1 cellular context compared by ENCODE assay signal in genomic region chr11:36398261-36398953, GRCh38.
TF ChIP-seq lines count a peak whose summit lies in the region.

No MANE protein-coding gene starts in this region.

TF ChIP-seq in IMR-90, 13 proteins besides CTCF, POLR2A, EP300 and RAD21 (continued from another document):
- TF ChIP-seq FOS (IDR thresholded peaks at IDR 0.05; ENCODE audit: low read depth, low read length) = no peak
- no peak for TF ChIP-seq NFE2L2 (IDR thresholded peaks at IDR 0.05; ENCODE audit: low read depth, low read length)
- no peak for TF ChIP-seq CHD1 (IDR thresholded peaks at IDR 0.05; ENCODE audit: low read depth, low read length)
- TF ChIP-seq BHLHE40 (IDR thresholded peaks at IDR 0.05; ENCODE audit: low read depth, low read length) = no peak
